In the genomic region with DNA sequence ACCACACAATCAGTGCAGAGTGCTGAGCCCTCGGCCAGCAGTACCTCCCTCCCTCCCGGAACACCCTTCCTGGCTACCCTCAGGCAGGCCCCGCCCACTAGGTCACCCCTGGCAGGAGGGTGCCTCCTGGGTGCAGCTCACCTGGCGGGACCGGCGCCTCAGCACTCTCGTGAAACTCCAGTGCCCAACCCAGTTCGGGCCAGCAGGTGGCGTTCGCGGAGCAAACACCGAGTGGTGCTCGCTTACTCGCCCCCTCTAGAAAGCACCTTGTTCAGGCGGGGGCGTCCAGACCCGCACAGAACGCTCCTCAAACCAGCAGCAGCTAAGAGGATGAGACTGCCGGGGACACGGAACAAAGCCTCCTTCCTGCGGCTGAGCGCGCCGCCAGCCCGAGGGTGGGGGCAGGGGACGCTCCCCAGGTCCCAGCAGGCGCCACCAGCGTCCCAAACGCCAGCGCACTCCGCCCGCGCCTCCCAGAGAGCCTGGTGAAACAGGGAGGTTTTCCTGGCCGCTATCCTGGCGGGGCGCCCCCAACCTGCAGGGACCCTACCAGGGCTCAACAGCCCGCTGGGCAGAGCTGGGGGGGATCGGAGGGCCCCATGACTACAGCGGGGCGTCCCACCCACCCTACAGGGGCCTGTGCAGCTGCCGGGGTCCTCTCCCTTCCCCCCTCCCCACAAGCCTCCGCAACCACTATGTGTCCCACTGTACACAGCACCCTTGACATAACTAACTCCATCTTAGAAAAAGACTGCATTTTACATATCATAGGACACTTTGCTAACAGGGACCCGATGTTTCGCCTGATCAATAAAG, we compare ENCODE assay signal across 1 cellular context.
TF ChIP-seq lines count a peak whose summit lies in the region.

No MANE protein-coding gene starts in this region.

TF ChIP-seq in HepG2, 621 proteins besides CTCF, POLR2A, EP300 and RAD21 (continued from another document and continues in another):
- no peak for TF ChIP-seq JARID2 (CRISPR knock-in tag; IDR thresholded peaks at IDR 0.05; ENCODE audit: insufficient replicate concordance)
- no peak for TF ChIP-seq ZNF333 (CRISPR knock-in tag; IDR thresholded peaks at IDR 0.05; ENCODE audit: borderline replicate concordance)
- TF ChIP-seq RFX5 (IDR thresholded peaks at IDR 0.05; ENCODE audit: low read depth, low read length): no peak
- TF ChIP-seq, protein P1, sequence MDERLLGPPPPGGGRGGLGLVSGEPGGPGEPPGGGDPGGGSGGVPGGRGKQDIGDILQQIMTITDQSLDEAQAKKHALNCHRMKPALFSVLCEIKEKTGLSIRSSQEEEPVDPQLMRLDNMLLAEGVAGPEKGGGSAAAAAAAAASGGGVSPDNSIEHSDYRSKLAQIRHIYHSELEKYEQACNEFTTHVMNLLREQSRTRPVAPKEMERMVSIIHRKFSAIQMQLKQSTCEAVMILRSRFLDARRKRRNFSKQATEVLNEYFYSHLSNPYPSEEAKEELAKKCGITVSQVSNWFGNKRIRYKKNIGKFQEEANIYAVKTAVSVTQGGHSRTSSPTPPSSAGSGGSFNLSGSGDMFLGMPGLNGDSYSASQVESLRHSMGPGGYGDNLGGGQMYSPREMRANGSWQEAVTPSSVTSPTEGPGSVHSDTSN (CRISPR knock-in tag; IDR thresholded peaks at IDR 0.05): no peak
- TF ChIP-seq HOXA7 (CRISPR knock-in tag; IDR thresholded peaks at IDR 0.05): no peak
- TF ChIP-seq CENPT (CRISPR knock-in tag; IDR thresholded peaks at IDR 0.05; ENCODE audit: low read depth): no peak
- TF ChIP-seq, protein P2, sequence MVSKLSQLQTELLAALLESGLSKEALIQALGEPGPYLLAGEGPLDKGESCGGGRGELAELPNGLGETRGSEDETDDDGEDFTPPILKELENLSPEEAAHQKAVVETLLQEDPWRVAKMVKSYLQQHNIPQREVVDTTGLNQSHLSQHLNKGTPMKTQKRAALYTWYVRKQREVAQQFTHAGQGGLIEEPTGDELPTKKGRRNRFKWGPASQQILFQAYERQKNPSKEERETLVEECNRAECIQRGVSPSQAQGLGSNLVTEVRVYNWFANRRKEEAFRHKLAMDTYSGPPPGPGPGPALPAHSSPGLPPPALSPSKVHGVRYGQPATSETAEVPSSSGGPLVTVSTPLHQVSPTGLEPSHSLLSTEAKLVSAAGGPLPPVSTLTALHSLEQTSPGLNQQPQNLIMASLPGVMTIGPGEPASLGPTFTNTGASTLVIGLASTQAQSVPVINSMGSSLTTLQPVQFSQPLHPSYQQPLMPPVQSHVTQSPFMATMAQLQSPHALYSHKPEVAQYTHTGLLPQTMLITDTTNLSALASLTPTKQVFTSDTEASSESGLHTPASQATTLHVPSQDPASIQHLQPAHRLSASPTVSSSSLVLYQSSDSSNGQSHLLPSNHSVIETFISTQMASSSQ (IDR thresholded peaks at IDR 0.05; ENCODE audit: low read depth): no peak
- TF ChIP-seq, protein P2 (CRISPR knock-in tag; IDR thresholded peaks at IDR 0.05; ENCODE audit: borderline replicate concordance): no peak
- no peak for TF ChIP-seq DNMT1 (CRISPR knock-in tag; IDR thresholded peaks at IDR 0.05)
- TF ChIP-seq PTBP1 (IDR thresholded peaks at IDR 0.05; ENCODE audit: low read depth, low read length, poor library complexity, severe bottlenecking): no peak
- TF ChIP-seq, protein P3, sequence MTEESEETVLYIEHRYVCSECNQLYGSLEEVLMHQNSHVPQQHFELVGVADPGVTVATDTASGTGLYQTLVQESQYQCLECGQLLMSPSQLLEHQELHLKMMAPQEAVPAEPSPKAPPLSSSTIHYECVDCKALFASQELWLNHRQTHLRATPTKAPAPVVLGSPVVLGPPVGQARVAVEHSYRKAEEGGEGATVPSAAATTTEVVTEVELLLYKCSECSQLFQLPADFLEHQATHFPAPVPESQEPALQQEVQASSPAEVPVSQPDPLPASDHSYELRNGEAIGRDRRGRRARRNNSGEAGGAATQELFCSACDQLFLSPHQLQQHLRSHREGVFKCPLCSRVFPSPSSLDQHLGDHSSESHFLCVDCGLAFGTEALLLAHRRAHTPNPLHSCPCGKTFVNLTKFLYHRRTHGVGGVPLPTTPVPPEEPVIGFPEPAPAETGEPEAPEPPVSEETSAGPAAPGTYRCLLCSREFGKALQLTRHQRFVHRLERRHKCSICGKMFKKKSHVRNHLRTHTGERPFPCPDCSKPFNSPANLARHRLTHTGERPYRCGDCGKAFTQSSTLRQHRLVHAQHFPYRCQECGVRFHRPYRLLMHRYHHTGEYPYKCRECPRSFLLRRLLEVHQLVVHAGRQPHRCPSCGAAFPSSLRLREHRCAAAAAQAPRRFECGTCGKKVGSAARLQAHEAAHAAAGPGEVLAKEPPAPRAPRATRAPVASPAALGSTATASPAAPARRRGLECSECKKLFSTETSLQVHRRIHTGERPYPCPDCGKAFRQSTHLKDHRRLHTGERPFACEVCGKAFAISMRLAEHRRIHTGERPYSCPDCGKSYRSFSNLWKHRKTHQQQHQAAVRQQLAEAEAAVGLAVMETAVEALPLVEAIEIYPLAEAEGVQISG (CRISPR knock-in tag; IDR thresholded peaks at IDR 0.05): no peak; the same call in none of the 2 replicates
- TF ChIP-seq FOSL2 (CRISPR knock-in tag; IDR thresholded peaks at IDR 0.05): peak; percentile 24
- peak; percentile 72; the same call in 1 of the 2 replicates for TF ChIP-seq NFKB2 (CRISPR knock-in tag; IDR thresholded peaks at IDR 0.05; ENCODE audit: borderline replicate concordance)
- TF ChIP-seq SOX6 (IDR thresholded peaks at IDR 0.05): no peak
- TF ChIP-seq SOX6 (CRISPR knock-in tag; IDR thresholded peaks at IDR 0.05): peak; percentile 59; the same call in 1 of the 2 replicates
- TF ChIP-seq ZEB1 (IDR thresholded peaks at IDR 0.05; ENCODE audit: insufficient replicate concordance, low read depth): peak; percentile 92
- TF ChIP-seq ZNF788 (CRISPR knock-in tag; IDR thresholded peaks at IDR 0.05; ENCODE audit: borderline replicate concordance): no peak; the same call in 1 of the 2 replicates
- TF ChIP-seq ZNF772 (CRISPR knock-in tag; IDR thresholded peaks at IDR 0.05): no peak
- peak; percentile 59 for TF ChIP-seq SAP130 (CRISPR knock-in tag; IDR thresholded peaks at IDR 0.05; ENCODE audit: low read depth)
- peak; percentile 94 for TF ChIP-seq KDM2A (CRISPR knock-in tag; IDR thresholded peaks at IDR 0.05; ENCODE audit: borderline replicate concordance, low read depth)
- TF ChIP-seq ZNF7 (CRISPR knock-in tag; IDR thresholded peaks at IDR 0.05): no peak
- TF ChIP-seq NFE2L2 (IDR thresholded peaks at IDR 0.05; ENCODE audit: low read length): no peak
- TF ChIP-seq NFIC (IDR thresholded peaks at IDR 0.05; ENCODE audit: low read length): no peak
- TF ChIP-seq DMAP1 (CRISPR knock-in tag; IDR thresholded peaks at IDR 0.05): peak; percentile 59; the same call in 1 of the 2 replicates
- TF ChIP-seq, protein P4, sequence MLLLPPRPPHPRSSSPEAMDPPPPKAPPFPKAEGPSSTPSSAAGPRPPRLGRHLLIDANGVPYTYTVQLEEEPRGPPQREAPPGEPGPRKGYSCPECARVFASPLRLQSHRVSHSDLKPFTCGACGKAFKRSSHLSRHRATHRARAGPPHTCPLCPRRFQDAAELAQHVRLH (CRISPR knock-in tag; IDR thresholded peaks at IDR 0.05; ENCODE audit: borderline replicate concordance, low read depth): peak; percentile 45; the same call in 1 of the 2 replicates
- TF ChIP-seq ZFP1 (CRISPR knock-in tag; IDR thresholded peaks at IDR 0.05): no peak
- TF ChIP-seq ISX (CRISPR knock-in tag; conservative IDR thresholded peaks at IDR 0.05): no peak
- TF ChIP-seq NCOA5 (CRISPR knock-in tag; IDR thresholded peaks at IDR 0.05): no peak
- TF ChIP-seq, protein P5, sequence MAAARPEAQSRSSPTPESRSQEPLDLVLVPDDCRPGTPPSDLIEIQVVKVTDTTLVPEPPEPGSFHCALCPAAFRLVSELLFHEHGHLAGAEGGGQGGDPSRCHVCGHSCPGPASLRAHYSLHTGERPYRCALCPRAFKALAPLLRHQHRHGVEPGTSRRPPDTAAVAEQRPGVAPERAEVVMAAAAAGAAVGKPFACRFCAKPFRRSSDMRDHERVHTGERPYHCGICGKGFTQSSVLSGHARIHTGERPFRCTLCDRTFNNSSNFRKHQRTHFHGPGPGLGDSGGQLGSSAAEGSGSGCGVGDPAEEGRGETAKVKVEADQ (CRISPR knock-in tag; IDR thresholded peaks at IDR 0.05; ENCODE audit: borderline replicate concordance): no peak
- TF ChIP-seq GABPB1 (CRISPR knock-in tag; IDR thresholded peaks at IDR 0.05): peak; percentile 63
- TF ChIP-seq, protein P6, sequence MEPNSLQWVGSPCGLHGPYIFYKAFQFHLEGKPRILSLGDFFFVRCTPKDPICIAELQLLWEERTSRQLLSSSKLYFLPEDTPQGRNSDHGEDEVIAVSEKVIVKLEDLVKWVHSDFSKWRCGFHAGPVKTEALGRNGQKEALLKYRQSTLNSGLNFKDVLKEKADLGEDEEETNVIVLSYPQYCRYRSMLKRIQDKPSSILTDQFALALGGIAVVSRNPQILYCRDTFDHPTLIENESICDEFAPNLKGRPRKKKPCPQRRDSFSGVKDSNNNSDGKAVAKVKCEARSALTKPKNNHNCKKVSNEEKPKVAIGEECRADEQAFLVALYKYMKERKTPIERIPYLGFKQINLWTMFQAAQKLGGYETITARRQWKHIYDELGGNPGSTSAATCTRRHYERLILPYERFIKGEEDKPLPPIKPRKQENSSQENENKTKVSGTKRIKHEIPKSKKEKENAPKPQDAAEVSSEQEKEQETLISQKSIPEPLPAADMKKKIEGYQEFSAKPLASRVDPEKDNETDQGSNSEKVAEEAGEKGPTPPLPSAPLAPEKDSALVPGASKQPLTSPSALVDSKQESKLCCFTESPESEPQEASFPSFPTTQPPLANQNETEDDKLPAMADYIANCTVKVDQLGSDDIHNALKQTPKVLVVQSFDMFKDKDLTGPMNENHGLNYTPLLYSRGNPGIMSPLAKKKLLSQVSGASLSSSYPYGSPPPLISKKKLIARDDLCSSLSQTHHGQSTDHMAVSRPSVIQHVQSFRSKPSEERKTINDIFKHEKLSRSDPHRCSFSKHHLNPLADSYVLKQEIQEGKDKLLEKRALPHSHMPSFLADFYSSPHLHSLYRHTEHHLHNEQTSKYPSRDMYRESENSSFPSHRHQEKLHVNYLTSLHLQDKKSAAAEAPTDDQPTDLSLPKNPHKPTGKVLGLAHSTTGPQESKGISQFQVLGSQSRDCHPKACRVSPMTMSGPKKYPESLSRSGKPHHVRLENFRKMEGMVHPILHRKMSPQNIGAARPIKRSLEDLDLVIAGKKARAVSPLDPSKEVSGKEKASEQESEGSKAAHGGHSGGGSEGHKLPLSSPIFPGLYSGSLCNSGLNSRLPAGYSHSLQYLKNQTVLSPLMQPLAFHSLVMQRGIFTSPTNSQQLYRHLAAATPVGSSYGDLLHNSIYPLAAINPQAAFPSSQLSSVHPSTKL (CRISPR knock-in tag; IDR thresholded peaks at IDR 0.05): 0 out of 2 replicates have a peak, but pooled peaks have one; percentile 29
- no peak for TF ChIP-seq ZNF546 (CRISPR knock-in tag; conservative IDR thresholded peaks at IDR 0.05)
- no peak for TF ChIP-seq ZNF577 (CRISPR knock-in tag; IDR thresholded peaks at IDR 0.05; ENCODE audit: borderline replicate concordance, low read depth)
- TF ChIP-seq, protein P7, sequence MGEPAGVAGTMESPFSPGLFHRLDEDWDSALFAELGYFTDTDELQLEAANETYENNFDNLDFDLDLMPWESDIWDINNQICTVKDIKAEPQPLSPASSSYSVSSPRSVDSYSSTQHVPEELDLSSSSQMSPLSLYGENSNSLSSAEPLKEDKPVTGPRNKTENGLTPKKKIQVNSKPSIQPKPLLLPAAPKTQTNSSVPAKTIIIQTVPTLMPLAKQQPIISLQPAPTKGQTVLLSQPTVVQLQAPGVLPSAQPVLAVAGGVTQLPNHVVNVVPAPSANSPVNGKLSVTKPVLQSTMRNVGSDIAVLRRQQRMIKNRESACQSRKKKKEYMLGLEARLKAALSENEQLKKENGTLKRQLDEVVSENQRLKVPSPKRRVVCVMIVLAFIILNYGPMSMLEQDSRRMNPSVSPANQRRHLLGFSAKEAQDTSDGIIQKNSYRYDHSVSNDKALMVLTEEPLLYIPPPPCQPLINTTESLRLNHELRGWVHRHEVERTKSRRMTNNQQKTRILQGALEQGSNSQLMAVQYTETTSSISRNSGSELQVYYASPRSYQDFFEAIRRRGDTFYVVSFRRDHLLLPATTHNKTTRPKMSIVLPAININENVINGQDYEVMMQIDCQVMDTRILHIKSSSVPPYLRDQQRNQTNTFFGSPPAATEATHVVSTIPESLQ (CRISPR knock-in tag; conservative IDR thresholded peaks at IDR 0.05): no peak
- no peak for TF ChIP-seq ZNF484 (CRISPR knock-in tag; IDR thresholded peaks at IDR 0.05; ENCODE audit: borderline replicate concordance, low read depth)
- TF ChIP-seq, protein P8, sequence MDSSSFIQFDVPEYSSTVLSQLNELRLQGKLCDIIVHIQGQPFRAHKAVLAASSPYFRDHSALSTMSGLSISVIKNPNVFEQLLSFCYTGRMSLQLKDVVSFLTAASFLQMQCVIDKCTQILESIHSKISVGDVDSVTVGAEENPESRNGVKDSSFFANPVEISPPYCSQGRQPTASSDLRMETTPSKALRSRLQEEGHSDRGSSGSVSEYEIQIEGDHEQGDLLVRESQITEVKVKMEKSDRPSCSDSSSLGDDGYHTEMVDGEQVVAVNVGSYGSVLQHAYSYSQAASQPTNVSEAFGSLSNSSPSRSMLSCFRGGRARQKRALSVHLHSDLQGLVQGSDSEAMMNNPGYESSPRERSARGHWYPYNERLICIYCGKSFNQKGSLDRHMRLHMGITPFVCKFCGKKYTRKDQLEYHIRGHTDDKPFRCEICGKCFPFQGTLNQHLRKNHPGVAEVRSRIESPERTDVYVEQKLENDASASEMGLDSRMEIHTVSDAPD (CRISPR knock-in tag; IDR thresholded peaks at IDR 0.05): 0 out of 2 replicates have a peak, but pooled peaks have one; percentile 26
- no peak for TF ChIP-seq ZNF614 (CRISPR knock-in tag; IDR thresholded peaks at IDR 0.05; ENCODE audit: borderline replicate concordance)
- TF ChIP-seq RARA (CRISPR knock-in tag; IDR thresholded peaks at IDR 0.05): no peak
- TF ChIP-seq RBM22 (optimal IDR thresholded peaks at IDR 0.05; ENCODE audit: low read length): no peak
